Comparison of ENCODE assay signal across 1 cellular context in the genomic region with DNA sequence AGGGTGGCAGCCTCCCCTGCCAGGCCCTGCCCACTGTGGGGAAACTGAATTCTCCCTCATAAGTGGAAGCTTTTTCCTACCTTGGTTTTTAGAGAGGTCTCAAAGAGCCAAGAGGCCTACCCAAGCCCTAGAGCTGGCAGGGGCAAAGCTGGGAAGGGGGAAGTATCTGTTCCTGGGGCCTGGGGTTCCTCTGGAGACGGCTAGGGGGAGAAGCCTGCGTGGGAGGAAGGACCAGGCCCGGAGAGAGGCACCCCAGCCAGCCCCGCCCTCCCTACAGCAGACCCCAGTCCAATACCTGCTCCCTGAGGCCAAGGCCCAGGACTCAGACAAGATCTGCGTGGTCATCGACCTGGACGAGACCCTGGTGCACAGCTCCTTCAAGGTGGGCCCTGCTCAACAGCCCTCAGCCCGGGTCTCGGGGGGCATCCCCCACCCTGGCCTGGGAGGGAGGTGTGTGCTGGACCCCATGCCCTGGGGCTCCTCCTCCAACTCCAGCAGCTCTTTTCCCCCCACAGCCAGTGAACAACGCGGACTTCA.
TF ChIP-seq lines count a peak whose summit lies in the region.

No MANE protein-coding gene starts in this region.

TF ChIP-seq in SK-N-SH, 30 proteins besides CTCF, POLR2A, EP300 and RAD21 (continued from another document):
- TF ChIP-seq, protein P1, sequence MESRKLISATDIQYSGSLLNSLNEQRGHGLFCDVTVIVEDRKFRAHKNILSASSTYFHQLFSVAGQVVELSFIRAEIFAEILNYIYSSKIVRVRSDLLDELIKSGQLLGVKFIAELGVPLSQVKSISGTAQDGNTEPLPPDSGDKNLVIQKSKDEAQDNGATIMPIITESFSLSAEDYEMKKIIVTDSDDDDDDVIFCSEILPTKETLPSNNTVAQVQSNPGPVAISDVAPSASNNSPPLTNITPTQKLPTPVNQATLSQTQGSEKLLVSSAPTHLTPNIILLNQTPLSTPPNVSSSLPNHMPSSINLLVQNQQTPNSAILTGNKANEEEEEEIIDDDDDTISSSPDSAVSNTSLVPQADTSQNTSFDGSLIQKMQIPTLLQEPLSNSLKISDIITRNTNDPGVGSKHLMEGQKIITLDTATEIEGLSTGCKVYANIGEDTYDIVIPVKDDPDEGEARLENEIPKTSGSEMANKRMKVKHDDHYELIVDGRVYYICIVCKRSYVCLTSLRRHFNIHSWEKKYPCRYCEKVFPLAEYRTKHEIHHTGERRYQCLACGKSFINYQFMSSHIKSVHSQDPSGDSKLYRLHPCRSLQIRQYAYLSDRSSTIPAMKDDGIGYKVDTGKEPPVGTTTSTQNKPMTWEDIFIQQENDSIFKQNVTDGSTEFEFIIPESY (IDR thresholded peaks at IDR 0.05; ENCODE audit: borderline replicate concordance, low read depth), result no peak
- TF ChIP-seq FOXM1 (IDR thresholded peaks at IDR 0.05; ENCODE audit: low read depth), result no peak
- TF ChIP-seq SIN3A (IDR thresholded peaks at IDR 0.05; ENCODE audit: borderline replicate concordance, low read depth, low read length), result no peak
- TF ChIP-seq ELF1 (IDR thresholded peaks at IDR 0.05), result no peak
- TF ChIP-seq, protein P2, sequence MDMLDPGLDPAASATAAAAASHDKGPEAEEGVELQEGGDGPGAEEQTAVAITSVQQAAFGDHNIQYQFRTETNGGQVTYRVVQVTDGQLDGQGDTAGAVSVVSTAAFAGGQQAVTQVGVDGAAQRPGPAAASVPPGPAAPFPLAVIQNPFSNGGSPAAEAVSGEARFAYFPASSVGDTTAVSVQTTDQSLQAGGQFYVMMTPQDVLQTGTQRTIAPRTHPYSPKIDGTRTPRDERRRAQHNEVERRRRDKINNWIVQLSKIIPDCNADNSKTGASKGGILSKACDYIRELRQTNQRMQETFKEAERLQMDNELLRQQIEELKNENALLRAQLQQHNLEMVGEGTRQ (IDR thresholded peaks at IDR 0.05; ENCODE audit: borderline replicate concordance, low read depth, low read length), result no peak
- no peak for TF ChIP-seq SMC3 (IDR thresholded peaks at IDR 0.05; ENCODE audit: low read depth, low read length)
- no peak for TF ChIP-seq POLR2AphosphoS5 (IDR thresholded peaks at IDR 0.05; ENCODE audit: low read depth, low read length)
- TF ChIP-seq RFX5 (IDR thresholded peaks at IDR 0.05; ENCODE audit: low read length), result no peak
- TF ChIP-seq, protein P3, sequence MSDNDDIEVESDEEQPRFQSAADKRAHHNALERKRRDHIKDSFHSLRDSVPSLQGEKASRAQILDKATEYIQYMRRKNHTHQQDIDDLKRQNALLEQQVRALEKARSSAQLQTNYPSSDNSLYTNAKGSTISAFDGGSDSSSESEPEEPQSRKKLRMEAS (IDR thresholded peaks at IDR 0.05; ENCODE audit: low read depth), result no peak
- TF ChIP-seq, protein P4, sequence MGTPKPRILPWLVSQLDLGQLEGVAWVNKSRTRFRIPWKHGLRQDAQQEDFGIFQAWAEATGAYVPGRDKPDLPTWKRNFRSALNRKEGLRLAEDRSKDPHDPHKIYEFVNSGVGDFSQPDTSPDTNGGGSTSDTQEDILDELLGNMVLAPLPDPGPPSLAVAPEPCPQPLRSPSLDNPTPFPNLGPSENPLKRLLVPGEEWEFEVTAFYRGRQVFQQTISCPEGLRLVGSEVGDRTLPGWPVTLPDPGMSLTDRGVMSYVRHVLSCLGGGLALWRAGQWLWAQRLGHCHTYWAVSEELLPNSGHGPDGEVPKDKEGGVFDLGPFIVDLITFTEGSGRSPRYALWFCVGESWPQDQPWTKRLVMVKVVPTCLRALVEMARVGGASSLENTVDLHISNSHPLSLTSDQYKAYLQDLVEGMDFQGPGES (IDR thresholded peaks at IDR 0.05; ENCODE audit: low read depth, low read length), result no peak
- TF ChIP-seq TCF12 (IDR thresholded peaks at IDR 0.05), result no peak
- no peak for TF ChIP-seq TEAD4 (IDR thresholded peaks at IDR 0.05; ENCODE audit: borderline replicate concordance, insufficient read depth)
- no peak for TF ChIP-seq TAF1 (IDR thresholded peaks at IDR 0.05; ENCODE audit: borderline replicate concordance, low read depth, low read length)
- TF ChIP-seq EZH2phosphoT487 (IDR thresholded peaks at IDR 0.05; ENCODE audit: borderline replicate concordance, low read depth), result no peak
- TF ChIP-seq NRF1 (IDR thresholded peaks at IDR 0.05; ENCODE audit: low read depth, low read length), result no peak
